Comparison of ENCODE assay signal across 27 cellular contexts in genomic region chr15:68385671-68386586, GRCh38. TPM values are rescaled to one million over a fixed set of nuclear protein-coding genes. Genes with fewer than 3 reads are reported as not detected.
DNase-seq lines count a peak whose midpoint lies in the region; ATAC-seq and TF ChIP-seq lines count a peak whose summit lies in the region.
"Had no signal": no experiment of that assay in that cellular context is flagged by ENCODE, and none has a peak within 500 bp of the region (broad histone marks: within the 10 kb centered on the region; RNA-seq: fewer than 3 reads in every experiment).

No MANE protein-coding gene starts in this region.

- H3K27me3 ChIP-seq in uterus (no peaks in the 10 kb centered on the region), GM23338 (ENCODE audit: insufficient read depth) (no peaks in the 10 kb centered on the region)
- H3K27me3 ChIP-seq: neural progenitor cell, upper lobe of left lung had no signal

- peak overlapping the region; percentile 64 for H3K27ac Mint-ChIP-seq in chondrocyte (ENCODE audit: unreplicated experiment)
- no peak overlapping the region for H3K27ac Mint-ChIP-seq in T-helper 2 cell treated with Interferon-gamma antibody and Interleukin-4, amounts not matched to agents 5 μg/mL and 100 μg/mL, for 36 hours
- H3K27ac Mint-ChIP-seq in GM23338, result no peak overlapping the region
- H3K27ac Mint-ChIP-seq: activated CD4-positive, alpha-beta T cell treated with anti-CD3 and anti-CD28 coated beads for 36 hours; activated naive CD4-positive, alpha-beta T cell treated with anti-CD3 and anti-CD28 coated beads, Interleukin-2, amount 10 ng/mL, durations not matched to agents 7 days and 5 days; neural progenitor cell; stimulated activated naive CD8-positive, alpha-beta T cell treated with anti-CD3 and anti-CD28 coated beads, Interleukin-15, Interleukin-2, amounts not matched to agents 100 ng/mL and 50 ng/mL, for 24 hours had no signal

- ATAC-seq in left ventricle myocardium superior (no peak), GM23338 (no peak)
- ATAC-seq: activated CD4-positive, alpha-beta T cell treated with anti-CD3 and anti-CD28 coated beads for 36 hours; foreskin keratinocyte; mucosa of descending colon had no signal

- H3K4me1 ChIP-seq in uterus (no peaks in the 10 kb centered on the region), GM23338 (ENCODE audit: insufficient read depth) (no peaks in the 10 kb centered on the region)
- H3K4me1 ChIP-seq: foreskin keratinocyte, neural progenitor cell had no signal

- H3K9me2 ChIP-seq in GM23338 (ENCODE audit: insufficient read depth), result no peaks in the 10 kb centered on the region; the same call in 1 of the 2 replicates

- TF ChIP-seq CTCF in chondrocyte (IDR thresholded peaks at IDR 0.05), result no peak
- TF ChIP-seq CTCF in uterus (IDR thresholded peaks at IDR 0.05), result no peak
- TF ChIP-seq CTCF in GM23338 (conservative IDR thresholded peaks at IDR 0.05; ENCODE audit: low read depth in 2 of 2), result no peak

- H3K9me3 Mint-ChIP-seq in chondrocyte (ENCODE audit: low read depth) (peaks cover 4% of the 10 kb centered on the region), GM23338 (peaks cover 6% of the 10 kb centered on the region; the same call in 2 of the 3 replicates)
- H3K9me3 Mint-ChIP-seq in T-helper 2 cell treated with Interferon-gamma antibody and Interleukin-4, amounts not matched to agents 5 μg/mL and 100 μg/mL, for 36 hours, result peaks cover 5% of the 10 kb centered on the region
- H3K9me3 Mint-ChIP-seq: activated naive CD4-positive, alpha-beta T cell treated with anti-CD3 and anti-CD28 coated beads, Interleukin-2, amount 10 ng/mL, durations not matched to agents 7 days and 5 days; stimulated activated naive CD8-positive, alpha-beta T cell treated with anti-CD3 and anti-CD28 coated beads, Interleukin-15, Interleukin-2, amounts not matched to agents 100 ng/mL and 50 ng/mL, for 24 hours had no signal

- no peaks in the 10 kb centered on the region for H4K20me1 ChIP-seq in GM23338 (replicated peaks; ENCODE audit: insufficient read depth)

- no peak overlapping the region for H3K4me3 ChIP-seq in uterus
- H3K4me3 ChIP-seq in GM23338, result no peak overlapping the region
- H3K4me3 ChIP-seq: left ventricle myocardium inferior, mucosa of descending colon, neural progenitor cell, upper lobe of left lung had no signal

- H3K27ac ChIP-seq in uterus, result peak overlapping the region; percentile 78 to 84
- H3K27ac ChIP-seq in GM23338 (ENCODE audit: low read depth), result no peak overlapping the region
- H3K27ac ChIP-seq: C4-2B, foreskin keratinocyte, left ventricle myocardium inferior, neural progenitor cell, upper lobe of left lung had no signal

- H2AFZ ChIP-seq in GM23338, result no peak overlapping the region
- H2AFZ ChIP-seq: neural progenitor cell had no signal

- DNase-seq in cardiac septum (ENCODE audit: low spot score) (peak; percentile 49), left ventricle myocardium superior (no peak), chondrocyte (ENCODE audit: low spot score) (no peak), posterior vena cava (ENCODE audit: low spot score) (peak; percentile 36), uterus (peak; percentile 12 to 16), NCI-H82 treated with DMSO at 0.1 percent for 48 hours (lab: John Stamatoyannopoulos, UW; ENCODE audit: unreplicated experiment) (no peak), GM23338 (ENCODE audit: low spot score) (no peak)
- DNase-seq in T-helper 2 cell treated with Interferon-gamma antibody and Interleukin-4, amounts not matched to agents 5 μg/mL and 100 μg/mL, for 36 hours (ENCODE audit: low spot score), result no peak
- DNase-seq: activated naive CD4-positive, alpha-beta T cell treated with anti-CD3 and anti-CD28 coated beads, Interleukin-2, amount 10 ng/mL, durations not matched to agents 7 days and 5 days; Calu3; effector CD4-positive, alpha-beta T cell; EL; erythroblast; foreskin keratinocyte; GOT3; left ventricle myocardium inferior; mucosa of descending colon; NCI-H1092 treated with DMSO at 0.1 percent for 48 hours; NCI-H1930; NCI-H748 treated with DMSO at 0.1 percent for 48 hours; SHP77 treated with DMSO at 0.1 percent for 48 hours; stimulated activated CD4-positive, alpha-beta T cell treated with anti-CD3 and anti-CD28 coated beads, Interleukin-4, amount 100 ng/mL, for 4 hours; upper lobe of left lung had no signal

- H3K4me2 ChIP-seq in GM23338, result no peak overlapping the region
- H3K4me2 ChIP-seq: neural progenitor cell had no signal

- intact Hi-C loops in cardiac septum (cut with DNase I), result no loop called here
- intact Hi-C loops in left ventricle myocardium superior (cut with micrococcal nuclease), result no loop called here
- intact Hi-C loops in posterior vena cava (cut with DNase I), result no loop called here
- intact Hi-C loops in uterus (cut with DNase I; ENCODE audit: low total_unique reads), result no loop called here

- no peaks in the 10 kb centered on the region for H3K79me2 ChIP-seq in GM23338 (replicated peaks; ENCODE audit: insufficient read depth)

- H3K36me3 Mint-ChIP-seq in chondrocyte (ENCODE audit: low read depth), result peaks cover 30% of the 10 kb centered on the region
- no peaks in the 10 kb centered on the region for H3K36me3 Mint-ChIP-seq in T-helper 2 cell treated with Interferon-gamma antibody and Interleukin-4, amounts not matched to agents 5 μg/mL and 100 μg/mL, for 36 hours (ENCODE audit: low read depth)
- peaks cover 4% of the 10 kb centered on the region; the same call in 1 of the 3 replicates for H3K36me3 Mint-ChIP-seq in GM23338 (ENCODE audit: low read depth)
- H3K36me3 Mint-ChIP-seq: neural progenitor cell had no signal

- no peaks in the 10 kb centered on the region for H3K9me3 ChIP-seq in uterus
- H3K9me3 ChIP-seq: left ventricle myocardium inferior, mucosa of descending colon, upper lobe of left lung had no signal

- no peak for TF ChIP-seq POLR2A in uterus (IDR thresholded peaks at IDR 0.05)

- H3K4me3 Mint-ChIP-seq in chondrocyte (ENCODE audit: unreplicated experiment), result no peak overlapping the region
- H3K4me3 Mint-ChIP-seq in T-helper 2 cell treated with Interferon-gamma antibody and Interleukin-4, amounts not matched to agents 5 μg/mL and 100 μg/mL, for 36 hours, result no peak overlapping the region
- no peak overlapping the region for H3K4me3 Mint-ChIP-seq in GM23338
- H3K4me3 Mint-ChIP-seq: activated CD4-positive, alpha-beta T cell treated with anti-CD3 and anti-CD28 coated beads for 36 hours; activated naive CD4-positive, alpha-beta T cell treated with anti-CD3 and anti-CD28 coated beads, Interleukin-2, amount 10 ng/mL, durations not matched to agents 7 days and 5 days; neural progenitor cell; stimulated activated naive CD8-positive, alpha-beta T cell treated with anti-CD3 and anti-CD28 coated beads, Interleukin-15, Interleukin-2, amounts not matched to agents 100 ng/mL and 50 ng/mL, for 24 hours had no signal

- H3K4me1 Mint-ChIP-seq in chondrocyte (ENCODE audit: low read depth) (peaks cover 46% of the 10 kb centered on the region), GM23338 (no peaks in the 10 kb centered on the region)
- H3K4me1 Mint-ChIP-seq in T-helper 2 cell treated with Interferon-gamma antibody and Interleukin-4, amounts not matched to agents 5 μg/mL and 100 μg/mL, for 36 hours (ENCODE audit: low read depth), result peaks cover 17% of the 10 kb centered on the region
- H3K4me1 Mint-ChIP-seq: activated CD4-positive, alpha-beta T cell treated with anti-CD3 and anti-CD28 coated beads for 36 hours; neural progenitor cell had no signal

- H3K36me3 ChIP-seq in uterus (no peaks in the 10 kb centered on the region), GM23338 (ENCODE audit: insufficient read depth) (no peaks in the 10 kb centered on the region)
- H3K36me3 ChIP-seq: left ventricle myocardium inferior, neural progenitor cell, upper lobe of left lung had no signal

- no peaks in the 10 kb centered on the region for H3K27me3 Mint-ChIP-seq in chondrocyte (ENCODE audit: low read depth)
- peaks cover 6% of the 10 kb centered on the region for H3K27me3 Mint-ChIP-seq in T-helper 2 cell treated with Interferon-gamma antibody and Interleukin-4, amounts not matched to agents 5 μg/mL and 100 μg/mL, for 36 hours (ENCODE audit: low read depth)
- H3K27me3 Mint-ChIP-seq in GM23338 (ENCODE audit: insufficient read depth, low read depth, poor library complexity), result peaks cover 2% of the 10 kb centered on the region
- H3K27me3 Mint-ChIP-seq: activated CD4-positive, alpha-beta T cell treated with anti-CD3 and anti-CD28 coated beads for 36 hours; stimulated activated naive CD8-positive, alpha-beta T cell treated with anti-CD3 and anti-CD28 coated beads, Interleukin-15, Interleukin-2, amounts not matched to agents 100 ng/mL and 50 ng/mL, for 24 hours had no signal

- no peaks in the 10 kb centered on the region for H3F3A ChIP-seq in GM23338 (replicated peaks; ENCODE audit: low read depth)

TF ChIP-seq in GM23338, 12 proteins besides CTCF, POLR2A, EP300 and RAD21 (continues in another document):
- no peak for TF ChIP-seq STAT1 (IDR thresholded peaks at IDR 0.05; ENCODE audit: unreplicated experiment)
- no peak for TF ChIP-seq REST (IDR thresholded peaks at IDR 0.05; ENCODE audit: unreplicated experiment)

RNA-seq across cellular contexts. Expression of gene ITGA11, which starts 46.0 kb away (rescaled TPM):
- total RNA-seq in cardiac septum, result 9.3 TPM
- 23.5 TPM for total RNA-seq in left ventricle myocardium superior
- 965 to 1,105 TPM (median 1,092 TPM) in 3 replicates for total RNA-seq in chondrocyte
- 10 to 100 TPM; 23.1 to 62.5 TPM for total RNA-seq in posterior vena cava
- 100 to 1,000 TPM in 1 of 4 donors, 10 to 100 TPM in 3; 37.3 to 106 (median 61.1) TPM for total RNA-seq in uterus
- 0.03 TPM in 1 of 2 replicates, not detected in the other for total RNA-seq in GM23338 (2014; rRNA removed; shearing (Covaris generic))
- 0.14 and 0.40 TPM in 2 replicates for polyA plus RNA-seq in GM23338 (2016; fragmentation: Nextera tagmentation; extraction: Ambion mirVana)
- total RNA-seq: Calu3, foreskin keratinocyte had no signal
- polyA plus RNA-seq: foreskin keratinocyte had no signal

Comparison
In these comparisons a context has a peak if more than half of its experiments do, and no peak if none do; other contexts are left out.
1. DNase-seq: peak in cardiac septum (single experiment), posterior vena cava (single experiment) and uterus (2 of 2); none in left ventricle myocardium superior (single experiment), chondrocyte (single experiment), T-helper 2 cell treated with Interferon-gamma antibody and Interleukin-4, amounts not matched to agents 5 μg/mL and 100 μg/mL, for 36 hours (single experiment), NCI-H82 treated with DMSO at 0.1 percent for 48 hours (single experiment) and GM23338 (single experiment).